18 cellular contexts compared by ENCODE assay signal in genomic region chr13:111037838-111038397, GRCh38.
"Had no signal": no experiment of that assay in that cellular context is flagged by ENCODE, and none has a peak within 500 bp of the region (broad histone marks: within the 10 kb centered on the region; RNA-seq: fewer than 3 reads in every experiment).

No MANE protein-coding gene starts in this region.

- H3K27ac ChIP-seq: left lung, skin epidermis, thyroid gland had no signal

- H3K4me1 ChIP-seq: left lung, thyroid gland had no signal

- H3K27me3 ChIP-seq: thyroid gland had no signal

- H3K36me3 ChIP-seq: left lung, thyroid gland had no signal

- H3K4me3 ChIP-seq: left lung, mucosa of descending colon, skin epidermis, thyroid gland had no signal

- DNase-seq: activated CD4-positive, alpha-beta memory T cell treated with anti-CD3 and anti-CD28 coated beads for 36 hours; activated CD4-positive, CD25-positive, alpha-beta regulatory T cell treated with anti-CD3 and anti-CD28 coated beads, Interleukin-2, amount 50 U/mL, for 72 hours; activated CD8-positive, alpha-beta memory T cell treated with anti-CD3 and anti-CD28 coated beads, Interleukin-2, amount 10 ng/mL, durations not matched to agents 7 days and 5 days; activated naive CD4-positive, alpha-beta T cell treated with anti-CD3 and anti-CD28 coated beads for 36 hours; activated T-cell treated with anti-CD3 and anti-CD28 coated beads, Interleukin-2, amount 50 U/mL, for 1 hour; foreskin fibroblast; hippocampal formation; kidney; left lung; mucosa of descending colon; naive thymus-derived CD8-positive, alpha-beta T cell; retina; stimulated activated CD4-positive, alpha-beta T cell treated with anti-CD3 and anti-CD28 coated beads, Interleukin-15, amount 100 ng/mL, for 24 hours; stimulated activated CD4-positive, alpha-beta T cell treated with anti-CD3 and anti-CD28 coated beads, Interleukin-4, amount 100 ng/mL, for 1 hour; stimulated activated naive B cell treated with anti-CD40 and anti-IgM and Interleukin-4, amounts not matched to agents 10 μg/mL and 1 μg/mL and 100 μg/mL, for 72 hours; T-helper 9 cell; thyroid gland had no signal

- H3K9me3 ChIP-seq: left lung, mucosa of descending colon, thyroid gland had no signal
